8 cellular contexts compared by ENCODE assay signal in the genomic region with DNA sequence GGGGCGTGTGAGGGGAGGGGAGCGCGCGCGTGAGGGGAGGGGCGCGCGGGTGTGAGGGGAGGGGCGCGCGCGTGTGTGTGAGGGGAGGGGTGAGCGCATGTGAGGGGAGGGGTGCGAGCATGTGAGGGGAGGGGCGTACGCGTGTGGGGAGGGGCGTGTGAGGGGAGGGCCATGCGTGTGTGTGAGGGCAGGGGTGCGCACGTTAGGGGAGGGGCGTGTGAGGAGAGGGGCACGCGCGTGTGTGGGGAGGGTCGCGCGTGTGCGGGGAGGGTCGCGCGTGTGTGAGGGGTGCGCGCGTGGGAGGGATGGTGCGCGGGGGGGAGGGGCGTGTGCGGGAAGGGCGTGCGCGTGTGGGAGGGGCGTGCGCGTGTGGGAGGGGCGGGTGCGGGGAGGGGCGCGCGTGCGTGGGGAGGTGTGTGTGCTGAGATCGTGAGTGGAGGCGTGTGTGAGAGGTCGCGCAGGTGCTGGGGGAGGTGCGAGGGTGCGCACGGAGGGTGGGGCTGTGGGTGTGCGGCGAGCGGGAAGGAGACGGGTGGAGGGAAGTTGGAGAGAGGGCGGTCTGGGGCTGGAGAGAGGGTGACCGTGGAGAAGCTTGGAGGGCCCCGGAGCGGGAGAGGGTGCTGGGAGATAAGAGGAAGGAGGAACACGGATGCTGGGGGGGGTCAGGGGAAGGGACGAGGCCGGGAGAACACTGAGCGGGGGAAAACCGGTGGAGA. TPM values are rescaled to one million over a fixed set of nuclear protein-coding genes. Genes with fewer than 3 reads are reported as not detected.
A peak's percentile ranks its signal among the peaks of the same experiment; 100 is the strongest.
DNase-seq lines count a peak whose midpoint lies in the region; ATAC-seq and TF ChIP-seq lines count a peak whose summit lies in the region.

No MANE protein-coding gene starts in this region.

- H3K27me3 Mint-ChIP-seq in HFFc6 (ENCODE audit: insufficient read depth) (no peaks in the 10 kb centered on the region), osteocyte (ENCODE audit: unreplicated experiment) (no peaks in the 10 kb centered on the region)
- no peaks in the 10 kb centered on the region for H3K27me3 Mint-ChIP-seq in activated naive CD8-positive, alpha-beta T cell

- H3K27me3 ChIP-seq in uterus = no peaks in the 10 kb centered on the region

- H3K27ac ChIP-seq in C4-2B (peak overlapping the region; percentile 60), uterus (peak overlapping the region; percentile 95 to 99)

- DNase-seq in HFFc6 (no peak), SKM-1 (lab: John Stamatoyannopoulos, UW; ENCODE audit: unreplicated experiment) (peak; percentile 82), Right ventricle myocardium inferior (ENCODE audit: missing footprints) (peak; percentile 89), osteocyte (ENCODE audit: extremely low spot score, unreplicated experiment) (no peak), uterus (peak; percentile 74 to 77)

- TF ChIP-seq CTCF in C4-2B (conservative IDR thresholded peaks at IDR 0.05) (no peak), HFFc6 (IDR thresholded peaks at IDR 0.05) (no peak), osteocyte (IDR thresholded peaks at IDR 0.05) (no peak), uterus (IDR thresholded peaks at IDR 0.05) (no peak)

- H3K4me3 ChIP-seq in uterus = peak overlapping the region; percentile 81 to 95

- peaks cover 0 to 5% of the 10 kb centered on the region in 2 donors for H3K4me1 ChIP-seq in uterus

- no peaks in the 10 kb centered on the region for H3K36me3 ChIP-seq in uterus

- peaks cover 27% of the 10 kb centered on the region for H3K4me1 Mint-ChIP-seq in HFFc6 (ENCODE audit: low read depth)
- peaks cover 26% of the 10 kb centered on the region for H3K4me1 Mint-ChIP-seq in activated naive CD8-positive, alpha-beta T cell (ENCODE audit: low read depth)
- H3K4me1 Mint-ChIP-seq in osteocyte (ENCODE audit: unreplicated experiment) = peaks cover 19% of the 10 kb centered on the region

- H3K27ac Mint-ChIP-seq in HFFc6 (peak overlapping the region; percentile 92), osteocyte (ENCODE audit: unreplicated experiment) (peak overlapping the region; percentile 93)
- peak overlapping the region; percentile 98 for H3K27ac Mint-ChIP-seq in activated naive CD8-positive, alpha-beta T cell

- H3K9me3 Mint-ChIP-seq in HFFc6 (no peaks in the 10 kb centered on the region), osteocyte (ENCODE audit: unreplicated experiment) (no peaks in the 10 kb centered on the region)
- no peaks in the 10 kb centered on the region for H3K9me3 Mint-ChIP-seq in activated naive CD8-positive, alpha-beta T cell (ENCODE audit: low read depth)

- peak; percentile 54 for ATAC-seq in Right ventricle myocardium inferior
- ATAC-seq in HG02938 (IDR thresholded peaks at IDR 0.05; ENCODE audit: unreplicated experiment) = no peak

- peak overlapping the region; percentile 92 for H3K4me3 Mint-ChIP-seq in HFFc6
- peak overlapping the region; percentile 93 for H3K4me3 Mint-ChIP-seq in activated naive CD8-positive, alpha-beta T cell
- H3K4me3 Mint-ChIP-seq in osteocyte (ENCODE audit: unreplicated experiment) = peak overlapping the region; percentile 97

- no peaks in the 10 kb centered on the region for H3K36me3 Mint-ChIP-seq in HFFc6 (ENCODE audit: low read depth)
- peaks cover 9% of the 10 kb centered on the region for H3K36me3 Mint-ChIP-seq in activated naive CD8-positive, alpha-beta T cell
- peaks cover 9% of the 10 kb centered on the region for H3K36me3 Mint-ChIP-seq in osteocyte (ENCODE audit: unreplicated experiment)

- intact Hi-C loops in Right ventricle myocardium inferior (cut with DNase I) = loop anchor here (1.0 to 5.0 kb wide), 6 partner anchors 17 to 340 kb away; a partner anchor contains a TSS
- intact Hi-C loops in uterus (cut with DNase I; ENCODE audit: low total_unique reads) = loop anchor here (2.0 kb wide), 1 partner anchor 16 kb away; no protein-coding TSS in a partner anchor

- no peaks in the 10 kb centered on the region for H3K9me3 ChIP-seq in uterus

- no peak for TF ChIP-seq POLR2A in uterus (IDR thresholded peaks at IDR 0.05)

RNA-seq across cellular contexts. Expression of a gene that starts 19.7 kb away (rescaled TPM):
- 10 to 100 TPM in 2 of 6 experiments, 1 to 10 TPM in 4; 5.2 to 11.2 (median 6.2) TPM for total RNA-seq in HFFc6 (2021; fragmentation: NEBNext Ultra II Directional; extraction: Animal tissue kit (Norgen Biotek cat#: 25700))
- total RNA-seq in Right ventricle myocardium inferior = 69.1 TPM
- total RNA-seq in osteocyte = 31.9 and 32.2 TPM in 2 replicates
- 10 to 100 TPM; 27.4 to 52.9 (median 51.6) TPM for total RNA-seq in uterus

Comparison
In these comparisons a context has a peak if more than half of its experiments do, and no peak if none do; other contexts are left out.
1. DNase-seq: peak in SKM-1 (single experiment), Right ventricle myocardium inferior (single experiment) and uterus (2 of 2); none in HFFc6 (single experiment) and osteocyte (single experiment).
2. Peak in every context shown above with its lines, with median percentiles within 50 percentile points of each other: H3K27ac Mint-ChIP-seq and H3K4me3 Mint-ChIP-seq.